In the genomic region with DNA sequence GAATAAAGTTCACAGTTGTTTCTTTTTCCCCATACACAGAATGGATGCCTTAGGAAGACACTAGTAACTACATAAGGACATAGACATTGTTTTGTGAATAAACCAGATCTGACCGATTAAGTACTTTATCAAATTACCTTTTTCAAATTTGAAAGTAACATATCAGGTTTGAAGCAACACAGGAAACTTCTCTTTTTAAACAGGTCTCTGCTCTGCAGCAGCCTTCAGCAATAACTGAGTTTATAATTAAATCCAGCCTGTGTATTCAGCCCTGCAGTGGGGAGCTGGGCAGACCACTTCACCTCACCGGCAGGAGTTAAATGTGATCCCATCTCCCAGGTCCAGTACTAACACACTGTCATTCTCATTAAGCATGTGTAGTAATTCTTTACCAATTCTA, we compare ENCODE assay signal across 13 cellular contexts.
DNase-seq lines count a peak whose midpoint lies in the region; ATAC-seq and TF ChIP-seq lines count a peak whose summit lies in the region.
"Had no signal": no experiment of that assay in that cellular context is flagged by ENCODE, and none has a peak within 500 bp of the region (broad histone marks: within the 10 kb centered on the region; RNA-seq: fewer than 3 reads in every experiment).

No MANE protein-coding gene starts in this region.

- no peak overlapping the region for H3K4me2 ChIP-seq in OCI-LY7 (ENCODE audit: low read length)
- no peak overlapping the region for H3K4me2 ChIP-seq in hepatocyte
- H3K4me2 ChIP-seq: GM23338 had no signal

- intact Hi-C loops in OCI-LY7 (cut with micrococcal nuclease; ENCODE audit: unreplicated experiment), result no loop called here

- no peaks in the 10 kb centered on the region for H3K4me1 Mint-ChIP-seq in activated T-cell treated with anti-CD3 and anti-CD28 coated beads, Interleukin-2, amount 50 U/mL, for 72 hours (ENCODE audit: low read depth)
- H3K4me1 Mint-ChIP-seq: CD4-positive, alpha-beta memory T cell had no signal

- WGBS in hepatocyte (ENCODE audit: low lambda C conversion rate, missing lambda C conversion rate), result 64% methylated on average over 2 of the region's 2 CpGs

- no peak overlapping the region for H3K4me3 ChIP-seq in OCI-LY7 (ENCODE audit: low read depth, low read length, poor library complexity, severe bottlenecking)
- no peak overlapping the region for H3K4me3 ChIP-seq in hepatocyte
- H3K4me3 ChIP-seq: GM23338 had no signal

- H2AFZ ChIP-seq in OCI-LY7 (ENCODE audit: low read length) (0 out of 2 replicates have a peak overlapping the region, but pooled peaks have one; percentile 64), hepatocyte (no peak overlapping the region)
- H2AFZ ChIP-seq: GM23338 had no signal

- no peaks in the 10 kb centered on the region for H3K9me3 Mint-ChIP-seq in activated T-cell treated with anti-CD3 and anti-CD28 coated beads, Interleukin-2, amount 50 U/mL, for 72 hours
- H3K9me3 Mint-ChIP-seq: GM23338 had no signal

- no TSS peak for BruUV-seq in OCI-LY7 (replicated peaks; lab: Mats Ljungman, UMichigan)

- no peaks in the 10 kb centered on the region for H3K36me3 Mint-ChIP-seq in activated T-cell treated with anti-CD3 and anti-CD28 coated beads, Interleukin-2, amount 50 U/mL, for 72 hours (ENCODE audit: insufficient read depth in 2 of 2)
- H3K36me3 Mint-ChIP-seq: CD4-positive, alpha-beta memory T cell had no signal

- CTCF ChIA-PET in OCI-LY7 (lab: Charles Lee; ENCODE audit: unreplicated experiment), result interaction anchor here (0.5 kb wide), 1 partner anchor 18 kb away, joined by 3 read pairs; no protein-coding TSS in a partner anchor

- H4K20me1 ChIP-seq in OCI-LY7 (ENCODE audit: insufficient read depth, low read length), result no peaks in the 10 kb centered on the region
- H4K20me1 ChIP-seq in hepatocyte (ENCODE audit: insufficient read depth, poor library complexity, severe bottlenecking), result no peaks in the 10 kb centered on the region

- H3K9me3 ChIP-seq in OCI-LY7 (ENCODE audit: low read length) (no peaks in the 10 kb centered on the region), hepatocyte (ENCODE audit: low read depth) (no peaks in the 10 kb centered on the region)

- TF ChIP-seq CTCF in OCI-LY7 (conservative IDR thresholded peaks at IDR 0.05; ENCODE audit: low read length) (no peak), hepatocyte (IDR thresholded peaks at IDR 0.05; ENCODE audit: poor library complexity) (no peak)

- H3K9me2 ChIP-seq in OCI-LY7 (ENCODE audit: insufficient read depth, low read length) (no peaks in the 10 kb centered on the region), hepatocyte (replicated peaks; ENCODE audit: insufficient read depth) (no peaks in the 10 kb centered on the region)

- H3K4me1 ChIP-seq in OCI-LY7 (ENCODE audit: insufficient read depth, low read length, poor library complexity, severe bottlenecking), result no peaks in the 10 kb centered on the region
- H3K4me1 ChIP-seq in hepatocyte (ENCODE audit: insufficient read depth), result no peaks in the 10 kb centered on the region

- ATAC-seq in activated T-cell treated with anti-CD3 and anti-CD28 coated beads, Interleukin-2, amount 50 U/mL, for 72 hours (replicated peaks in 1 of 2), result no peak
- ATAC-seq: GM23338 had no signal

- no peak overlapping the region for H3K27ac ChIP-seq in OCI-LY7 (ENCODE audit: low read depth, low read length, poor library complexity, severe bottlenecking)
- peak overlapping the region; percentile 54 for H3K27ac ChIP-seq in hepatocyte
- H3K27ac ChIP-seq: C4-2B, HL-60 had no signal

- H3K36me3 ChIP-seq in OCI-LY7 (ENCODE audit: insufficient read depth, low read length) (no peaks in the 10 kb centered on the region), hepatocyte (replicated peaks; ENCODE audit: insufficient read depth, low read depth) (no peaks in the 10 kb centered on the region)

- no peaks in the 10 kb centered on the region for H3K27me3 ChIP-seq in hepatocyte

- POLR2A ChIA-PET in OCI-LY7 (lab: Charles Lee), result no interaction called here

- no peaks in the 10 kb centered on the region for H3K27me3 Mint-ChIP-seq in activated T-cell treated with anti-CD3 and anti-CD28 coated beads, Interleukin-2, amount 50 U/mL, for 72 hours (ENCODE audit: low read depth)
- H3K27me3 Mint-ChIP-seq: CD4-positive, alpha-beta memory T cell had no signal

- H3K4me3 Mint-ChIP-seq in activated T-cell treated with anti-CD3 and anti-CD28 coated beads, Interleukin-2, amount 50 U/mL, for 72 hours, result no peak overlapping the region
- H3K4me3 Mint-ChIP-seq: B cell; CD4-positive, alpha-beta memory T cell; GM23338 had no signal

- H3K79me2 ChIP-seq in OCI-LY7 (ENCODE audit: insufficient read depth, low read depth, low read length) (no peaks in the 10 kb centered on the region), hepatocyte (no peaks in the 10 kb centered on the region)

- H3K27ac Mint-ChIP-seq in activated T-cell treated with anti-CD3 and anti-CD28 coated beads, Interleukin-2, amount 50 U/mL, for 72 hours, result no peak overlapping the region
- H3K27ac Mint-ChIP-seq: B cell; CD4-positive, alpha-beta memory T cell; GM23338 had no signal

- DNase-seq in NCI-H748 (lab: John Stamatoyannopoulos, UW; ENCODE audit: unreplicated experiment) (peak; percentile 6), NCI-H748 treated with DMSO at 0.1 percent for 48 hours (lab: John Stamatoyannopoulos, UW) (no peak), OCI-LY7 (ENCODE audit: low spot score) (no peak), hepatocyte (ENCODE audit: low spot score) (no peak), NCI-H526 (lab: John Stamatoyannopoulos, UW) (no peak)
- no peak for DNase-seq in activated T-cell treated with anti-CD3 and anti-CD28 coated beads, Interleukin-2, amount 50 U/mL, for 72 hours
- DNase-seq in stimulated activated CD4-positive, alpha-beta T cell treated with anti-CD3 and anti-CD28 coated beads, Interleukin-2, amount 100 ng/mL, for 24 hours, result no peak
- DNase-seq: CD4-positive, alpha-beta memory T cell; H7 had no signal
